20 cellular contexts compared by ENCODE assay signal in genomic region chr15:51579012-51579411, GRCh38.
"Had no signal": no experiment of that assay in that cellular context is flagged by ENCODE, and none has a peak within 500 bp of the region (broad histone marks: within the 10 kb centered on the region; RNA-seq: fewer than 3 reads in every experiment).

No MANE protein-coding gene starts in this region.

- DNase-seq: activated CD4-positive, alpha-beta memory T cell treated with anti-CD3 and anti-CD28 coated beads for 36 hours; activated CD8-positive, alpha-beta memory T cell treated with anti-CD3 and anti-CD28 coated beads, Interleukin-2, amount 10 ng/mL, durations not matched to agents 7 days and 5 days; activated naive CD4-positive, alpha-beta T cell treated with anti-CD3 and anti-CD28 coated beads for 36 hours; activated T-cell treated with anti-CD3 and anti-CD28 coated beads, Interleukin-2, amount 50 U/mL, for 1 hour; left colon; lower lobe of right lung; ovary; sigmoid colon; stimulated activated CD4-positive, alpha-beta T cell treated with anti-CD3 and anti-CD28 coated beads, Interleukin-12 subunit alpha, Interleukin-12 subunit beta, amount 100 ng/mL, for 4 hours; stimulated activated CD4-positive, alpha-beta T cell treated with anti-CD3 and anti-CD28 coated beads, Interleukin-2, amount 100 ng/mL, for 24 hours; T-helper 1 cell; T1000; thyroid gland had no signal

- ATAC-seq: activated CD8-positive, alpha-beta memory T cell treated with anti-CD3 and anti-CD28 coated beads, Interleukin-2, amount 10 ng/mL, durations not matched to agents 7 days and 5 days; left colon; lower lobe of right lung; stimulated activated effector memory CD8-positive, alpha-beta T cell treated with anti-CD3 and anti-CD28 coated beads, Interleukin-12 subunit alpha, Interleukin-12 subunit beta, amount 100 ng/mL, for 72 hours had no signal

- H3K27ac ChIP-seq: esophagus muscularis mucosa, lower lobe of right lung, ovary, sigmoid colon, thyroid gland had no signal

- H3K4me3 Mint-ChIP-seq: activated CD4-positive, alpha-beta memory T cell treated with anti-CD3 and anti-CD28 coated beads for 36 hours; activated CD8-positive, alpha-beta memory T cell treated with anti-CD3 and anti-CD28 coated beads, Interleukin-2, amount 10 ng/mL, durations not matched to agents 7 days and 5 days; activated naive CD4-positive, alpha-beta T cell treated with anti-CD3 and anti-CD28 coated beads for 36 hours; mesothelial cell of epicardium; neural crest cell; stimulated activated effector memory CD8-positive, alpha-beta T cell treated with anti-CD3 and anti-CD28 coated beads, Interleukin-12 subunit alpha, Interleukin-12 subunit beta, amount 100 ng/mL, for 72 hours had no signal

- H3K27me3 ChIP-seq: esophagus muscularis mucosa, ovary, sigmoid colon, thyroid gland had no signal

- H3K4me1 Mint-ChIP-seq: activated CD8-positive, alpha-beta memory T cell treated with anti-CD3 and anti-CD28 coated beads, Interleukin-2, amount 10 ng/mL, durations not matched to agents 7 days and 5 days; stimulated activated effector memory CD8-positive, alpha-beta T cell treated with anti-CD3 and anti-CD28 coated beads, Interleukin-12 subunit alpha, Interleukin-12 subunit beta, amount 100 ng/mL, for 72 hours had no signal

- H3K36me3 ChIP-seq: esophagus muscularis mucosa, lower lobe of right lung, ovary, sigmoid colon, thyroid gland had no signal

- H3K9me3 Mint-ChIP-seq: activated T-helper 2 cell treated with anti-CD3 and anti-CD28 coated beads, Interferon-gamma antibody, Interleukin-2, Interleukin-4, amounts not matched to agents 10 μg/mL and 5 μg/mL and 100 μg/mL, durations not matched to agents 14 hours and 24 hours and 36 hours; stimulated activated effector memory CD8-positive, alpha-beta T cell treated with anti-CD3 and anti-CD28 coated beads, Interleukin-12 subunit alpha, Interleukin-12 subunit beta, amount 100 ng/mL, for 72 hours had no signal

- H3K27ac Mint-ChIP-seq: activated CD4-positive, alpha-beta memory T cell treated with anti-CD3 and anti-CD28 coated beads for 36 hours; activated CD8-positive, alpha-beta memory T cell treated with anti-CD3 and anti-CD28 coated beads, Interleukin-2, amount 10 ng/mL, durations not matched to agents 7 days and 5 days; activated naive CD4-positive, alpha-beta T cell treated with anti-CD3 and anti-CD28 coated beads for 36 hours; activated T-helper 2 cell treated with anti-CD3 and anti-CD28 coated beads, Interferon-gamma antibody, Interleukin-2, Interleukin-4, amounts not matched to agents 10 μg/mL and 5 μg/mL and 100 μg/mL, durations not matched to agents 14 hours and 24 hours and 36 hours; mesothelial cell of epicardium; stimulated activated effector memory CD8-positive, alpha-beta T cell treated with anti-CD3 and anti-CD28 coated beads, Interleukin-12 subunit alpha, Interleukin-12 subunit beta, amount 100 ng/mL, for 72 hours had no signal

- FAIRE-seq: colon, islet of Langerhans had no signal

- H3K4me3 ChIP-seq: esophagus muscularis mucosa, lower lobe of right lung, ovary, sigmoid colon, thyroid gland had no signal

- H3K36me3 Mint-ChIP-seq: activated CD4-positive, alpha-beta memory T cell treated with anti-CD3 and anti-CD28 coated beads for 36 hours; activated CD8-positive, alpha-beta memory T cell treated with anti-CD3 and anti-CD28 coated beads, Interleukin-2, amount 10 ng/mL, durations not matched to agents 7 days and 5 days; stimulated activated effector memory CD8-positive, alpha-beta T cell treated with anti-CD3 and anti-CD28 coated beads, Interleukin-12 subunit alpha, Interleukin-12 subunit beta, amount 100 ng/mL, for 72 hours had no signal

- H3K9me3 ChIP-seq: lower lobe of right lung, ovary, sigmoid colon, thyroid gland had no signal

- H3K27me3 Mint-ChIP-seq: activated CD4-positive, alpha-beta memory T cell treated with anti-CD3 and anti-CD28 coated beads for 36 hours; activated CD8-positive, alpha-beta memory T cell treated with anti-CD3 and anti-CD28 coated beads, Interleukin-2, amount 10 ng/mL, durations not matched to agents 7 days and 5 days had no signal
